ENCODE assay signal across 8 cellular contexts in genomic region chr9:127569819-127570401, GRCh38. TPM values are rescaled to one million over a fixed set of nuclear protein-coding genes. Genes with fewer than 3 reads are reported as not detected.
DNase-seq lines count a peak whose midpoint lies in the region; ATAC-seq, FAIRE-seq and TF ChIP-seq lines count a peak whose summit lies in the region.

No MANE protein-coding gene starts in this region.

- H3K4me1 Mint-ChIP-seq in activated CD8-positive, alpha-beta T cell treated with anti-CD3 and anti-CD28 coated beads, Interleukin-2, amount 10 ng/mL, durations not matched to agents 7 days and 5 days (ENCODE audit: low read depth) = peaks cover 76% of the 10 kb centered on the region
- H3K4me1 Mint-ChIP-seq in glutamatergic neuron (ENCODE audit: low read depth, unreplicated experiment) = peaks cover 7% of the 10 kb centered on the region

- no peaks in the 10 kb centered on the region for H3K27me3 Mint-ChIP-seq in activated CD8-positive, alpha-beta T cell treated with anti-CD3 and anti-CD28 coated beads, Interleukin-2, amount 10 ng/mL, durations not matched to agents 7 days and 5 days (ENCODE audit: low read depth)
- H3K27me3 Mint-ChIP-seq in glutamatergic neuron (ENCODE audit: unreplicated experiment) = peaks cover 7% of the 10 kb centered on the region

- H3K27me3 ChIP-seq in Karpas-422 (ENCODE audit: low read length) (no peaks in the 10 kb centered on the region), small intestine (ENCODE audit: control insufficient read depth in 2 of 2, insufficient read depth in 2 of 2, low read length in 2 of 2) (no peaks in the 10 kb centered on the region)

- peak overlapping the region; percentile 92 for H3K27ac Mint-ChIP-seq in activated CD8-positive, alpha-beta T cell treated with anti-CD3 and anti-CD28 coated beads, Interleukin-2, amount 10 ng/mL, durations not matched to agents 7 days and 5 days
- peak overlapping the region; percentile 82 for H3K27ac Mint-ChIP-seq in glutamatergic neuron (ENCODE audit: unreplicated experiment)

- no peak for TF ChIP-seq CTCF in glutamatergic neuron (IDR thresholded peaks at IDR 0.05; ENCODE audit: partially characterized antibody, unreplicated experiment)

- FAIRE-seq in small intestine (lab: Jason Lieb, UNC) = no peak

- peak overlapping the region; percentile 86 for H3K4me3 Mint-ChIP-seq in activated CD8-positive, alpha-beta T cell treated with anti-CD3 and anti-CD28 coated beads, Interleukin-2, amount 10 ng/mL, durations not matched to agents 7 days and 5 days
- H3K4me3 Mint-ChIP-seq in glutamatergic neuron (ENCODE audit: unreplicated experiment) = peak overlapping the region; percentile 82

- POLR2A ChIA-PET in activated CD8-positive, alpha-beta T cell treated with anti-CD3 and anti-CD28 coated beads, Interleukin-2, amount 10 ng/mL, durations not matched to agents 7 days and 5 days (lab: Charles Lee) = interaction anchor here (0.5 to 2.3 kb wide), 9 partner anchors 9 to 379 kb away, joined by 3 to 18 read pairs (median 5); partner anchors contain the start of genes LRSAM1 and RPL12

- no peak overlapping the region for H3K4me3 ChIP-seq in Karpas-422 (ENCODE audit: low read length)
- H3K4me3 ChIP-seq in small intestine (ENCODE audit: low read depth in 1 of 2, low read length in 2 of 2) = peak overlapping the region in 1 of 2 donors; percentile 54

- peak overlapping the region; percentile 11 for H3K4me2 ChIP-seq in Karpas-422 (ENCODE audit: low read depth, low read length, poor library complexity, severe bottlenecking)

- 2 to 11% (median 6%) methylated on average over 5 of the region's 5 CpGs for WGBS in small intestine, 3 donors

- H2AFZ ChIP-seq in Karpas-422 (ENCODE audit: low read length) = no peak overlapping the region

- no peak overlapping the region for H3K9ac ChIP-seq in Karpas-422 (ENCODE audit: low read length)

- peaks cover 6% of the 10 kb centered on the region for H3K4me1 ChIP-seq in Karpas-422 (ENCODE audit: low read length)
- no peaks in the 10 kb centered on the region for H3K4me1 ChIP-seq in small intestine (ENCODE audit: control insufficient read depth in 2 of 2, insufficient read depth in 1 of 2, low read depth in 1 of 2, low read length in 1 of 2)

- H3K79me2 ChIP-seq in Karpas-422 (ENCODE audit: low read length) = no peaks in the 10 kb centered on the region

- no peaks in the 10 kb centered on the region for H4K20me1 ChIP-seq in Karpas-422 (ENCODE audit: insufficient read depth, low read depth, low read length)

- H3K36me3 ChIP-seq in Karpas-422 (ENCODE audit: insufficient read depth, low read length) = no peaks in the 10 kb centered on the region
- no peaks in the 10 kb centered on the region for H3K36me3 ChIP-seq in small intestine (ENCODE audit: control insufficient read depth in 2 of 2, insufficient read depth in 2 of 2, low read length in 2 of 2)

- H3K9me3 Mint-ChIP-seq in activated CD8-positive, alpha-beta T cell treated with anti-CD3 and anti-CD28 coated beads, Interleukin-2, amount 10 ng/mL, durations not matched to agents 7 days and 5 days (ENCODE audit: insufficient read depth) = no peaks in the 10 kb centered on the region
- H3K9me3 Mint-ChIP-seq in glutamatergic neuron (ENCODE audit: unreplicated experiment) = no peaks in the 10 kb centered on the region

- peak; percentile 57 for ATAC-seq in activated CD8-positive, alpha-beta T cell treated with anti-CD3 and anti-CD28 coated beads, Interleukin-2, amount 10 ng/mL, durations not matched to agents 7 days and 5 days
- ATAC-seq in HG02973 (IDR thresholded peaks at IDR 0.05; ENCODE audit: unreplicated experiment) (no peak), HG03342 (IDR thresholded peaks at IDR 0.05; ENCODE audit: unreplicated experiment) (no peak)

- no peaks in the 10 kb centered on the region for H3K9me2 ChIP-seq in Karpas-422 (replicated peaks; ENCODE audit: insufficient read depth, low read length)

- CTCF ChIA-PET in activated CD8-positive, alpha-beta T cell treated with anti-CD3 and anti-CD28 coated beads, Interleukin-2, amount 10 ng/mL, durations not matched to agents 7 days and 5 days (lab: Charles Lee) = interaction anchor here (0.7 to 2.4 kb wide), 10 partner anchors 9 to 351 kb away, joined by 3 to 12 read pairs (median 3); partner anchors contain the start of gene TOR2A

- H3K9me3 ChIP-seq in Karpas-422 (ENCODE audit: low read length) (no peaks in the 10 kb centered on the region), small intestine (ENCODE audit: control insufficient read depth, low read depth) (no peaks in the 10 kb centered on the region)

- H3K27ac ChIP-seq in Karpas-422 (ENCODE audit: low read length) (no peak overlapping the region), small intestine (ENCODE audit: low read depth in 1 of 2, low read length in 1 of 2) (peak overlapping the region; percentile 78 to 93)

- H3K36me3 Mint-ChIP-seq in activated CD8-positive, alpha-beta T cell treated with anti-CD3 and anti-CD28 coated beads, Interleukin-2, amount 10 ng/mL, durations not matched to agents 7 days and 5 days (ENCODE audit: low read depth) = peaks cover 20% of the 10 kb centered on the region
- no peaks in the 10 kb centered on the region for H3K36me3 Mint-ChIP-seq in glutamatergic neuron (ENCODE audit: unreplicated experiment)

- DNase-seq in DMS79 treated with DMSO at 0.1 percent for 48 hours (lab: John Stamatoyannopoulos, UW) (peak; percentile 95), Karpas-422 (peak; percentile 31), glutamatergic neuron (no peak), small intestine (no peak), activated gamma-delta T cell treated with Interleukin-2 at 50 U/mL for 16 hours (no peak)
- peak; percentile 67 for DNase-seq in activated CD8-positive, alpha-beta T cell treated with anti-CD3 and anti-CD28 coated beads, Interleukin-2, amount 10 ng/mL, durations not matched to agents 7 days and 5 days

RNA-seq across cellular contexts. Expression of gene STXBP1, which starts 42.2 kb away (rescaled TPM):
- 3.1 and 3.6 TPM in 2 replicates for total RNA-seq in Karpas-422 (2014; rRNA removed; shearing (Covaris generic); ENCODE audit: low replicate concordance)
- 10 to 100 TPM; 24.2 to 25.3 TPM for total RNA-seq in activated CD8-positive, alpha-beta T cell treated with anti-CD3 and anti-CD28 coated beads, Interleukin-2, amount 10 ng/mL, durations not matched to agents 7 days and 5 days
- 402 TPM for total RNA-seq in glutamatergic neuron (ENCODE audit: unreplicated experiment)
- 10 to 100 TPM in 1 of 3 donors, 1 to 10 TPM in 1, under 1 TPM in 1; 0.89 to 14.3 (median 1.9) TPM for polyA plus RNA-seq in small intestine

Comparison
In these comparisons a context has a peak if more than half of its experiments do, and no peak if none do; other contexts are left out.
1. DNase-seq: peak in DMS79 treated with DMSO at 0.1 percent for 48 hours (single experiment), Karpas-422 (single experiment) and activated CD8-positive, alpha-beta T cell treated with anti-CD3 and anti-CD28 coated beads, Interleukin-2, amount 10 ng/mL, durations not matched to agents 7 days and 5 days (single experiment); none in glutamatergic neuron (single experiment), small intestine (single experiment) and activated gamma-delta T cell treated with Interleukin-2 at 50 U/mL for 16 hours (single experiment).
2. RNA of gene STXBP1, which starts 42.2 kb away (total RNA-seq): 402 TPM in glutamatergic neuron (single experiment); 24.2 to 25.3 TPM in activated CD8-positive, alpha-beta T cell treated with anti-CD3 and anti-CD28 coated beads, Interleukin-2, amount 10 ng/mL, durations not matched to agents 7 days and 5 days and 3.1 to 3.6 TPM in Karpas-422; every median in the first group is over 10 times any median in the second.